ENCODE assay signal across 10 cellular contexts in the genomic region with DNA sequence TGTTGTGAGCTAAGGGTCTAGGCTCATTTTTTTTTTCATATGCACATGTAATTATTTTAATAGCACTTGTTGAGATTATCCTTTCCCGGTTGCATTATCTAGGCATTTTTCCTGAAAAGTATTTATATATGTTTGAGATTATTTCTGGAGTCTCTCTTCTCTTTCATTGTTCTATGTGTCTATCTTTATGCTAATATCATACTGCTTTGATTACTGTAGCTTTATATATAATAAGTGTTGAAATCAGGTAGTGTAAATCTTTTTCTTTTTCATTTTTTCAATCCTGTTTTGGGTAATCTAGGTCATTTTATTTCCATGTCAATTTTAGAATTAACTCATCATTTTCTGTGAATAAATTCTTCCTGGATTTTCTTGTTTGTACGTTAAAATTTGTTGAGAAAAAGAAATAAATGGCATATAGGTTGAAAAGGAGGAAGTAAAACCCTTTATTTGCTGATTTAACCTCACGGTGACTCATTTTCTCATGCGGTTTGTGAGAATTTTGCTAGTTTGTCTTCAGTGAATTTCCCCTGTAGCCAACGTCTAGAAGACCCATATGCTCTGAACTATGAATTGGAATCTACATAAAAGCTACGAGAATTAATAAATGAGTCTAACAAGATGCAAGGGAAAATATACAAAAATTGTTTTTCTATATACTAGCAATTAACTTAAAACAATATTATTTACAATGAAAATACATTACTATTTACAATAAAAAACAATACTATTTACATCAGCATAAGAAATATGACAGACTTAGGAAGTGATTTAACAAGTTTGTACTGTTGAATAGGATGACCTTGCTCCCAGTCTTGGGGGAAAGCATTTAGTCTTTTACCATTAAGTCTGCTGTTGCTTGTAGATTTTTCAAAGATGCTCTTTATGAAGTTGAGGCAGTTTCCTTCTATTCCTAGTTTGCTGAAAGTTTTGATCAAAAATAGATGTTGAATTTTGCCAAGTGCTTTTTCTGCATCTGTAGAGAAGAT. TPM values are rescaled to one million over a fixed set of nuclear protein-coding genes. Genes with fewer than 3 reads are reported as not detected.
DNase-seq lines count a peak whose midpoint lies in the region; ATAC-seq, FAIRE-seq and TF ChIP-seq lines count a peak whose summit lies in the region.
"Had no signal": no experiment of that assay in that cellular context is flagged by ENCODE, and none has a peak within 500 bp of the region (broad histone marks: within the 10 kb centered on the region; RNA-seq: fewer than 3 reads in every experiment).

No MANE protein-coding gene starts in this region.

- H3K4me3 ChIP-seq in naive thymus-derived CD4-positive, alpha-beta T cell (ENCODE audit: low read length): no peak overlapping the region

- no peak for DNase-seq in GM12891 (ENCODE audit: insufficient read length, low spot score)
- peak; percentile 22 for DNase-seq in SIG-M5 (lab: John Stamatoyannopoulos, UW)
- no peak for DNase-seq in naive thymus-derived CD4-positive, alpha-beta T cell
- no peak for DNase-seq in NCI-H1048 (lab: John Stamatoyannopoulos, UW)
- no peak for DNase-seq in midbrain (lab: John Stamatoyannopoulos, UW)
- no peak for DNase-seq in hippocampal formation (lab: John Stamatoyannopoulos, UW)
- DNase-seq: stimulated activated naive CD4-positive, alpha-beta T cell had no signal

- peaks cover under 1 to 52% (median 11%) of the 10 kb centered on the region in 5 donors for H3K27me3 Mint-ChIP-seq in naive thymus-derived CD4-positive, alpha-beta T cell

- no peaks in the 10 kb centered on the region for H3K36me3 ChIP-seq in naive thymus-derived CD4-positive, alpha-beta T cell (ENCODE audit: control insufficient read depth in 2 of 3, insufficient read depth in 3 of 3, low read length in 3 of 3)

- H3K4me3 Mint-ChIP-seq in naive thymus-derived CD4-positive, alpha-beta T cell: no peak overlapping the region

- peaks cover 0 to 15% (median 4%) of the 10 kb centered on the region in 5 donors for H3K36me3 Mint-ChIP-seq in naive thymus-derived CD4-positive, alpha-beta T cell

- H3K4me1 Mint-ChIP-seq in naive thymus-derived CD4-positive, alpha-beta T cell: peaks cover 0 to 12% (median 0%) of the 10 kb centered on the region in 7 donors

- peak; percentile 96 for ATAC-seq in GM21367 (IDR thresholded peaks at IDR 0.05; ENCODE audit: unreplicated experiment)
- peak; percentile 96 for ATAC-seq in HG03175 (IDR thresholded peaks at IDR 0.05; ENCODE audit: unreplicated experiment)
- ATAC-seq in naive thymus-derived CD4-positive, alpha-beta T cell: no peak

- no peak overlapping the region for H3K27ac Mint-ChIP-seq in naive thymus-derived CD4-positive, alpha-beta T cell

- H3K9me3 ChIP-seq in naive thymus-derived CD4-positive, alpha-beta T cell (ENCODE audit: control insufficient read depth in 2 of 3, low read length in 3 of 3): peaks cover 0 to 4% (median 0%) of the 10 kb centered on the region in 3 experiments

- H3K27ac ChIP-seq in naive thymus-derived CD4-positive, alpha-beta T cell (ENCODE audit: low read depth, low read length): no peak overlapping the region

- H3K9me3 Mint-ChIP-seq in naive thymus-derived CD4-positive, alpha-beta T cell: peaks cover 3 to 22% (median 16%) of the 10 kb centered on the region in 11 donors

- H3K4me1 ChIP-seq in naive thymus-derived CD4-positive, alpha-beta T cell (ENCODE audit: control insufficient read depth in 2 of 2, insufficient read depth in 2 of 2, low read length in 2 of 2): no peaks in the 10 kb centered on the region

- CTCF ChIA-PET in naive thymus-derived CD4-positive, alpha-beta T cell (lab: Charles Lee): no interaction called here

- no peaks in the 10 kb centered on the region for H3K27me3 ChIP-seq in naive thymus-derived CD4-positive, alpha-beta T cell (ENCODE audit: control insufficient read depth in 2 of 2, insufficient read depth in 2 of 2, low read length in 2 of 2)

- intact Hi-C loops in naive thymus-derived CD4-positive, alpha-beta T cell (cut with micrococcal nuclease): no loop called here

- peak; percentile 47 for FAIRE-seq in GM12891 (lab: Jason Lieb, UNC)

- TF ChIP-seq POLR2A in GM12891 (IDR thresholded peaks at IDR 0.05; ENCODE audit: low read depth, low read length): no peak

- POLR2A ChIA-PET in naive thymus-derived CD4-positive, alpha-beta T cell (lab: Charles Lee): interaction anchor here (0.7 kb wide), 1 partner anchor 652 kb away, joined by 3 read pairs; no protein-coding TSS in a partner anchor

TF ChIP-seq in GM12891, 5 proteins besides CTCF, POLR2A, EP300 and RAD21:
- no peak for TF ChIP-seq POLR2AphosphoS5 (IDR thresholded peaks at IDR 0.05; ENCODE audit: low read depth, low read length)

RNA-seq across cellular contexts. Expression of gene SYT16, which starts 54.7 kb away (rescaled TPM):
- polyA plus RNA-seq in GM12891 (2012; ENCODE audit: low read depth, missing spikeins): 0.05 TPM
- total RNA-seq in naive thymus-derived CD4-positive, alpha-beta T cell: not detected
- polyA plus RNA-seq in naive thymus-derived CD4-positive, alpha-beta T cell: not detected
- total RNA-seq: T-helper 1 cell treated with Interleukin-12 subunit alpha and Interleukin-12 subunit beta and Interleukin-4 antibody, amounts not matched to agents 30 ng/mL and 1 ng/mL, for 36 hours had no signal
